15 cellular contexts compared by ENCODE assay signal in genomic region chr5:56622146-56622545, GRCh38.
"Had no signal": no experiment of that assay in that cellular context is flagged by ENCODE, and none has a peak within 500 bp of the region (broad histone marks: within the 10 kb centered on the region; RNA-seq: fewer than 3 reads in every experiment).

No MANE protein-coding gene starts in this region.

- DNase-seq: dermis blood vessel endothelial cell; erythroblast; heart right ventricle; hypothalamus; kidney glomerular epithelial cell; naive thymus-derived CD4-positive, alpha-beta T cell; nephron progenitor cell; posterior cingulate gyrus; stimulated activated CD4-positive, alpha-beta T cell treated with anti-CD3 and anti-CD28 coated beads, Interleukin-4, amount 100 ng/mL, for 1 hour; stimulated activated CD8-positive, alpha-beta memory T cell treated with anti-CD3 and anti-CD28 coated beads, Interleukin-4, amount 100 ng/mL, for 48 hours; stimulated activated naive CD8-positive, alpha-beta T cell treated with anti-CD3 and anti-CD28 coated beads, Interleukin-15, Interleukin-2, amounts not matched to agents 100 U/mL and 50 U/mL, for 24 hours; thyroid gland had no signal

- H3K9me3 ChIP-seq: thyroid gland had no signal

- H3K36me3 ChIP-seq: heart right ventricle, suprapubic skin, thyroid gland had no signal

- ATAC-seq: heart right ventricle; naive thymus-derived CD4-positive, alpha-beta T cell; sciatic nerve; stimulated activated effector memory CD8-positive, alpha-beta T cell treated with anti-CD3 and anti-CD28 coated beads, Interleukin-12 subunit alpha, Interleukin-12 subunit beta, amount 100 ng/mL, for 72 hours; stimulated activated naive CD8-positive, alpha-beta T cell treated with anti-CD3 and anti-CD28 coated beads, Interleukin-15, Interleukin-2, amounts not matched to agents 100 U/mL and 50 U/mL, for 24 hours had no signal

- H3K4me3 ChIP-seq: heart right ventricle, suprapubic skin, thyroid gland had no signal

- H3K27me3 ChIP-seq: heart right ventricle, suprapubic skin, thyroid gland had no signal
